ENCODE assay signal across 14 cellular contexts in the genomic region with DNA sequence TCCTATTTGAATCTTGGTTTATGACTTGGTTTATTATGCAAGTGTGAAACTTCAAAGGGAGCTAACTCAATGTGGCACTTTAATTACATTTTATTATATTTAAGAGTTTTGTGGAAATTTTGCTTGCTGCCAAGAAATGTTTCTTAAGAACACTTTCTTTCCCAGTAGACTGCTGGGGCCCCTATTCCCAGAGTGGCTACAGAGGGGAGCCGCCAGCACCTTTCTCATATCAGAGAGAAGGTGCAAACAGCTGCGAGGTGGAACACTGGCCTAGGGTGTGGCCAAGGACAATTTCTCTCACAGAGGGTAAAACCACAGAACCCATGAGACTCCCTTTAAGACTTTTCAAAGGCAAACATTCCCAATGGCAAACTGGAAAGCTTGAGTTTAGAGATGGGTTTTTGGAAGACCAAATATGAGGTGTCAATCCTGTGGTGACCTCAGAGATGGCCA.
A peak's percentile ranks its signal among the peaks of the same experiment; 100 is the strongest.
DNase-seq lines count a peak whose midpoint lies in the region; ATAC-seq and TF ChIP-seq lines count a peak whose summit lies in the region.
"Had no signal": no experiment of that assay in that cellular context is flagged by ENCODE, and none has a peak within 500 bp of the region (broad histone marks: within the 10 kb centered on the region; RNA-seq: fewer than 3 reads in every experiment).

No MANE protein-coding gene starts in this region.

- H3K36me3 ChIP-seq in RWPE2 (ENCODE audit: low read depth): no peaks in the 10 kb centered on the region
- H3K36me3 ChIP-seq in mesenchymal stem cell (ENCODE audit: control insufficient read depth in 1 of 2, insufficient read depth in 2 of 2, low read depth in 1 of 2, low read length in 2 of 2): no peaks in the 10 kb centered on the region
- no peaks in the 10 kb centered on the region for H3K36me3 ChIP-seq in testis (ENCODE audit: low read depth, missing control alignments)
- H3K36me3 ChIP-seq: SJSA1 had no signal

- no peak overlapping the region for H3K4ac ChIP-seq in mesenchymal stem cell (ENCODE audit: low read depth in 1 of 2, low read length in 2 of 2)

- ATAC-seq in RWPE2 (ENCODE audit: low read depth): no peak

- H2AFZ ChIP-seq in mesenchymal stem cell (ENCODE audit: low read depth, low read length): peak overlapping the region; percentile 27

- DNase-seq in HT-29 (ENCODE audit: low spot score) (peak; percentile 85), RWPE2 (ENCODE audit: low spot score) (no peak), mesenchymal stem cell (no peak), testis (no peak), germinal center (ENCODE audit: low spot score) (no peak), NCI-H1092 treated with DMSO at 0.1 percent for 48 hours (lab: John Stamatoyannopoulos, UW) (no peak)
- no peak for DNase-seq in T-helper 2 cell treated with Interferon-gamma antibody and Interleukin-4, amounts not matched to agents 5 μg/mL and 100 μg/mL, for 36 hours (ENCODE audit: low spot score)
- DNase-seq: DMS53; Karpas-422; NCI-H187 treated with DMSO at 0.1 percent for 48 hours; NK-92 treated with Interleukin-12 subunit alpha and Interleukin-12 subunit beta, amount 100 ng/mL, for 24 hours; RPMI8226 had no signal

- peaks cover 30% of the 10 kb centered on the region for H3K4me1 ChIP-seq in RWPE2 (ENCODE audit: insufficient read depth, poor library complexity, severe bottlenecking)
- no peaks in the 10 kb centered on the region for H3K4me1 ChIP-seq in mesenchymal stem cell (ENCODE audit: control insufficient read depth, insufficient read depth, low read depth, low read length)
- H3K4me1 ChIP-seq in testis: peaks cover 23% of the 10 kb centered on the region
- H3K4me1 ChIP-seq: SJSA1 had no signal

- H3K4me2 ChIP-seq in mesenchymal stem cell (ENCODE audit: low read length, poor library complexity, severe bottlenecking): no peak overlapping the region

- H3K9me3 ChIP-seq in RWPE2 (ENCODE audit: severe bottlenecking): no peaks in the 10 kb centered on the region
- H3K9me3 ChIP-seq in mesenchymal stem cell (ENCODE audit: control insufficient read depth, low read length): no peaks in the 10 kb centered on the region
- H3K9me3 ChIP-seq in testis: no peaks in the 10 kb centered on the region
- H3K9me3 ChIP-seq: SJSA1 had no signal

- H3K79me1 ChIP-seq in mesenchymal stem cell (replicated peaks; ENCODE audit: low read length, poor library complexity, severe bottlenecking): no peaks in the 10 kb centered on the region

- H3K4me1 Mint-ChIP-seq in T-helper 2 cell treated with Interferon-gamma antibody and Interleukin-4, amounts not matched to agents 5 μg/mL and 100 μg/mL, for 36 hours (ENCODE audit: low read depth): no peaks in the 10 kb centered on the region

- H3K18ac ChIP-seq in mesenchymal stem cell (ENCODE audit: low read depth in 1 of 2, low read length in 2 of 2): no peak overlapping the region

- H4K8ac ChIP-seq in mesenchymal stem cell (ENCODE audit: low read length): no peak overlapping the region

- 95% methylated on average over 2 of the region's 2 CpGs for WGBS in mesenchymal stem cell
- 60 to 64% methylated on average over 2 of the region's 2 CpGs for WGBS in testis, 2 donors

- H3K27me3 Mint-ChIP-seq in T-helper 2 cell treated with Interferon-gamma antibody and Interleukin-4, amounts not matched to agents 5 μg/mL and 100 μg/mL, for 36 hours (ENCODE audit: low read depth): no peaks in the 10 kb centered on the region

- peak overlapping the region in 1 of 2 experiments; percentile 63 for H2BK12ac ChIP-seq in mesenchymal stem cell (ENCODE audit: low read length in 2 of 2)

- no peak overlapping the region for H4K91ac ChIP-seq in mesenchymal stem cell (ENCODE audit: low read length)

- intact Hi-C loops in testis (cut with DNase I; ENCODE audit: low total_unique reads): no loop called here

- H3K9ac ChIP-seq in mesenchymal stem cell (ENCODE audit: low read length): no peak overlapping the region

- no peak overlapping the region for H2BK5ac ChIP-seq in mesenchymal stem cell (ENCODE audit: low read depth, low read length, poor library complexity, severe bottlenecking)

- no peak overlapping the region for H3K4me3 ChIP-seq in RWPE2 (ENCODE audit: severe bottlenecking)
- H3K4me3 ChIP-seq in mesenchymal stem cell (ENCODE audit: insufficient read depth in 1 of 2, low read depth in 1 of 2, low read length in 2 of 2): no peak overlapping the region
- no peak overlapping the region for H3K4me3 ChIP-seq in testis
- H3K4me3 ChIP-seq: SJSA1 had no signal

- no peak overlapping the region for H3K23ac ChIP-seq in mesenchymal stem cell (ENCODE audit: low read length in 2 of 2)

- H2BK15ac ChIP-seq in mesenchymal stem cell (ENCODE audit: low read depth, poor library complexity, severe bottlenecking): no peak overlapping the region

- H2AK5ac ChIP-seq in mesenchymal stem cell (ENCODE audit: low read length, severe bottlenecking): no peak overlapping the region

- H3K27me3 ChIP-seq in RWPE2 (ENCODE audit: insufficient read depth, poor library complexity, severe bottlenecking) (no peaks in the 10 kb centered on the region), mesenchymal stem cell (ENCODE audit: control insufficient read depth in 1 of 2, insufficient read depth in 1 of 2, low read length in 2 of 2) (no peaks in the 10 kb centered on the region), testis (no peaks in the 10 kb centered on the region)
- H3K27me3 ChIP-seq: SJSA1 had no signal

- TF ChIP-seq POLR2A in testis (IDR thresholded peaks at IDR 0.05): no peak

- no peak overlapping the region for H3K27ac Mint-ChIP-seq in T-helper 2 cell treated with Interferon-gamma antibody and Interleukin-4, amounts not matched to agents 5 μg/mL and 100 μg/mL, for 36 hours

- no peaks in the 10 kb centered on the region for H3K9me3 Mint-ChIP-seq in T-helper 2 cell treated with Interferon-gamma antibody and Interleukin-4, amounts not matched to agents 5 μg/mL and 100 μg/mL, for 36 hours

- H3K27ac ChIP-seq in RWPE2 (ENCODE audit: poor library complexity, severe bottlenecking) (peak overlapping the region; percentile 76), mesenchymal stem cell (ENCODE audit: low read length, poor library complexity, severe bottlenecking) (no peak overlapping the region), testis (peak overlapping the region; percentile 11 to 15)
- H3K27ac ChIP-seq: C4-2B, SJSA1 had no signal

- no peak overlapping the region for H3K14ac ChIP-seq in mesenchymal stem cell (ENCODE audit: low read length in 2 of 2)

- TF ChIP-seq CTCF in RWPE2 (IDR thresholded peaks at IDR 0.05; ENCODE audit: poor library complexity, severe bottlenecking) (no peak), testis (IDR thresholded peaks at IDR 0.05) (no peak)

- no peaks in the 10 kb centered on the region for H3K36me3 Mint-ChIP-seq in T-helper 2 cell treated with Interferon-gamma antibody and Interleukin-4, amounts not matched to agents 5 μg/mL and 100 μg/mL, for 36 hours (ENCODE audit: low read depth)

- no peak overlapping the region for H2BK120ac ChIP-seq in mesenchymal stem cell (ENCODE audit: low read depth, low read length)

- H3K4me3 Mint-ChIP-seq in T-helper 2 cell treated with Interferon-gamma antibody and Interleukin-4, amounts not matched to agents 5 μg/mL and 100 μg/mL, for 36 hours: no peak overlapping the region
